Comparison of ENCODE assay signal across 14 cellular contexts in the genomic region with DNA sequence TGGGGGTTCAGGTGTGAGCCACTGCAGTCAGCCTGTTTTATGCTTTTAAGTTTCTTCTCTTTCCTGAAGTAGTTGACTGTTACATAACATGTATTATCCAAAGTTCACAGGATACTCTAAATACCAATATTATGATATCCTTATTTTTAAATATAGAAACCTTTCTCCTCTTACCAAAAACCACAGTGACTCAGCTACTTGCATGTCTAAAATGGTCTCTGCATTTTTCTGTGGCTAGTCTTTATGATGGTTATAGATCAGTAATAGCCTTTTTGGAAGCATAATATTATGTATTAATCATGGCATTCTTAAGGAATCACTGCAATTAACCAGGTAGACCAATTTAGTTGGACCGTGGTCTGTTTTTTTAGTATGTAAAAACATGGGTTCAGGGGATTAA.
DNase-seq lines count a peak whose midpoint lies in the region; ATAC-seq, FAIRE-seq and TF ChIP-seq lines count a peak whose summit lies in the region.
"Had no signal": no experiment of that assay in that cellular context is flagged by ENCODE, and none has a peak within 500 bp of the region (broad histone marks: within the 10 kb centered on the region; RNA-seq: fewer than 3 reads in every experiment).

No MANE protein-coding gene starts in this region.

- no peak for DNase-seq in A549 (ENCODE audit: low read depth in 1 of 2, low spot score in 1 of 2)
- DNase-seq in HPDE6-E6E7 (ENCODE audit: extremely low spot score): peak; percentile 31
- no peak for DNase-seq in SJCRH30
- DNase-seq in fibroblast of pulmonary artery (ENCODE audit: low read depth): peak; percentile 63
- no peak for DNase-seq in NCI-H2029 (lab: John Stamatoyannopoulos, UW)
- DNase-seq: activated CD4-positive, alpha-beta T cell treated with anti-CD3 and anti-CD28 coated beads for 4 hours; activated naive CD4-positive, alpha-beta T cell treated with anti-CD3 and anti-CD28 coated beads, Interleukin-2, amount 50 U/mL, for 16 hours; lower lobe of right lung; NCI-H1417 treated with DMSO at 0.1 percent for 48 hours; sigmoid colon; stimulated activated CD8-positive, alpha-beta memory T cell treated with anti-CD3 and anti-CD28 coated beads, Interleukin-4, amount 100 ng/mL, for 48 hours had no signal

- H3K4me1 ChIP-seq in A549: peaks cover 9% of the 10 kb centered on the region; the same call in 2 of the 3 replicates
- H3K4me1 ChIP-seq in SJCRH30: peaks cover 16% of the 10 kb centered on the region; the same call in 1 of the 2 replicates
- H3K4me1 ChIP-seq: lower lobe of right lung, sigmoid colon had no signal

- no peak for TF ChIP-seq POLR2A in A549 (IDR thresholded peaks at IDR 0.05; ENCODE audit: low read length)

- no peaks in the 10 kb centered on the region for H3K27me3 ChIP-seq in SJCRH30
- H3K27me3 ChIP-seq: sigmoid colon had no signal

- H3K27ac ChIP-seq in A549 (peak overlapping the region in 1 of 2 experiments; percentile 47; a peak in 1 of 6 replicates), SJCRH30 (peak overlapping the region; percentile 52)
- H3K27ac ChIP-seq: lower lobe of right lung, sigmoid colon had no signal

- TF ChIP-seq RAD21 in A549 (conservative IDR thresholded peaks at IDR 0.05 in 1 of 2, IDR thresholded peaks at IDR 0.05 in 1 of 2): no peak

- peak overlapping the region; percentile 47 for H3K4me2 ChIP-seq in A549

- POLR2A ChIA-PET in A549 (lab: Yijun Ruan, JAX): interaction anchor here (0.9 kb wide), 1 partner anchor 210 kb away, joined by 3 read pairs; the partner anchor contains the start of gene CACYBP

- WGBS in A549 (ENCODE audit: missing lambda C conversion rate): 59% methylated on average over 1 of the region's 1 CpG

- TF ChIP-seq EP300 in A549 (IDR thresholded peaks at IDR 0.05): no peak

- no peak for FAIRE-seq in A549 (lab: Jason Lieb, UNC)

- ATAC-seq in A549 (peak in 1 of 2 experiments; percentile 44; a peak in 1 of 6 replicates), HG02885 (IDR thresholded peaks at IDR 0.05; ENCODE audit: poor library complexity, unreplicated experiment) (no peak), GM19397 (IDR thresholded peaks at IDR 0.05; ENCODE audit: unreplicated experiment) (no peak), GM19035 (IDR thresholded peaks at IDR 0.05; ENCODE audit: unreplicated experiment) (no peak)
- ATAC-seq: lower lobe of right lung had no signal

- H3K36me3 ChIP-seq in SJCRH30: no peaks in the 10 kb centered on the region
- H3K36me3 ChIP-seq: lower lobe of right lung, sigmoid colon had no signal

- H3K9me3 ChIP-seq in A549 (no peaks in the 10 kb centered on the region), SJCRH30 (replicated peaks) (no peaks in the 10 kb centered on the region)
- H3K9me3 ChIP-seq: lower lobe of right lung, sigmoid colon had no signal

- CTCF ChIA-PET in A549 (lab: Yijun Ruan, JAX): interaction anchor here (1.2 kb wide), 1 partner anchor 190 kb away, joined by 4 read pairs; no protein-coding TSS in a partner anchor

- TF ChIP-seq CTCF in A549 (IDR thresholded peaks at IDR 0.05) (no peak), fibroblast of pulmonary artery (IDR thresholded peaks at IDR 0.05; ENCODE audit: low read length, missing control alignments) (no peak)

- H3K4me3 ChIP-seq in A549 (no peak overlapping the region), SJCRH30 (no peak overlapping the region), fibroblast of pulmonary artery (replicated peaks; ENCODE audit: low read depth, low read length) (no peak overlapping the region)
- H3K4me3 ChIP-seq: lower lobe of right lung, sigmoid colon had no signal

TF ChIP-seq in A549, 52 proteins besides CTCF, POLR2A, EP300 and RAD21:
- TF ChIP-seq HOXB5 (CRISPR knock-in tag; IDR thresholded peaks at IDR 0.05): no peak
- TF ChIP-seq BHLHE40 (IDR thresholded peaks at IDR 0.05; ENCODE audit: low read depth, low read length): no peak
- no peak for TF ChIP-seq MAZ (IDR thresholded peaks at IDR 0.05; ENCODE audit: borderline replicate concordance, low read depth, low read length)
- TF ChIP-seq FOSL2 (IDR thresholded peaks at IDR 0.05): no peak
- TF ChIP-seq FOSL2 (CRISPR knock-in tag; IDR thresholded peaks at IDR 0.05): no peak
- TF ChIP-seq PBX3 (IDR thresholded peaks at IDR 0.05): no peak
- TF ChIP-seq JUN (IDR thresholded peaks at IDR 0.05): no peak
- TF ChIP-seq ZFP36 (IDR thresholded peaks at IDR 0.05; ENCODE audit: borderline replicate concordance, partially characterized antibody): no peak
- TF ChIP-seq NFE2L2 (conservative IDR thresholded peaks at IDR 0.05; ENCODE audit: low read length): no peak
- TF ChIP-seq HOXA7 (CRISPR knock-in tag; IDR thresholded peaks at IDR 0.05): no peak

Comparison
In these comparisons a context has a peak if more than half of its experiments do, and no peak if none do; other contexts are left out.
1. DNase-seq: peak in HPDE6-E6E7 (single experiment) and fibroblast of pulmonary artery (single experiment); none in A549 (0 of 2), SJCRH30 (0 of 2) and NCI-H2029 (single experiment).